ENCODE assay signal across 8 cellular contexts in the genomic region with DNA sequence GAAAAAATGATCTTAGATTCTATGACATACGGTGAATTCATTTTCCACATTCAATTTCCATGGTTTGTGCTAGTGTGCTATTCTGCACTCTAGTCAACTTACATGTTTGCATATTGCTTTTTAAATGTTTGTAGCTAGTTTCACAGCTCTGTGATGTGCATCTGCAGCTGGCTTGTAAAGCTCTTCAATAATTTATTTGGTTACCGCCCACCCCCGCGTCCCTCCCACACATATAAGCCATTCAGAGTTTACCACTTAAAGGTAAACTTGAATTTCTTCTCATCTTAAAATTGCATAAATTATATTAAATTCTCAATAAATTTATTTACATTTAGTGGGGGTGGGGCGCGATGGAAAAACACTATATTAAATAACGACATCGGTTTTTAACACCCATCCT. TPM values are rescaled to one million over a fixed set of nuclear protein-coding genes. Genes with fewer than 3 reads are reported as not detected.
DNase-seq lines count a peak whose midpoint lies in the region; ATAC-seq and TF ChIP-seq lines count a peak whose summit lies in the region.

No MANE protein-coding gene starts in this region.

- intact Hi-C loops in sciatic nerve (cut with DNase I): no loop called here

- H3K4me1 ChIP-seq in foreskin keratinocyte: no peaks in the 10 kb centered on the region

- H3K27ac ChIP-seq in foreskin keratinocyte: peak overlapping the region; percentile 72

- TF ChIP-seq CTCF in foreskin keratinocyte (conservative IDR thresholded peaks at IDR 0.05): no peak

- H3K27me3 Mint-ChIP-seq in activated CD4-positive, alpha-beta memory T cell treated with anti-CD3 and anti-CD28 coated beads, Interleukin-2, amount 10 ng/mL, durations not matched to agents 7 days and 5 days: no peaks in the 10 kb centered on the region

- POLR2A ChIA-PET in activated CD4-positive, alpha-beta memory T cell treated with anti-CD3 and anti-CD28 coated beads, Interleukin-2, amount 10 ng/mL, durations not matched to agents 7 days and 5 days (lab: Charles Lee): interaction anchor here (0.7 to 2.1 kb wide), 4 partner anchors 163 to 447 kb away, joined by 3 to 7 read pairs (median 4); partner anchors contain the start of gene SPIN3

- CTCF ChIA-PET in activated CD4-positive, alpha-beta memory T cell treated with anti-CD3 and anti-CD28 coated beads, Interleukin-2, amount 10 ng/mL, durations not matched to agents 7 days and 5 days (lab: Charles Lee): interaction anchor here (0.6 to 5.4 kb wide), 8 partner anchors 10 to 1011 kb away, joined by 3 to 39 read pairs (median 3); partner anchors contain the start of gene RRAGB

- H3K4me1 Mint-ChIP-seq in activated CD4-positive, alpha-beta memory T cell treated with anti-CD3 and anti-CD28 coated beads, Interleukin-2, amount 10 ng/mL, durations not matched to agents 7 days and 5 days: peaks cover 32% of the 10 kb centered on the region

- peaks cover 5% of the 10 kb centered on the region for H3K36me3 Mint-ChIP-seq in activated CD4-positive, alpha-beta memory T cell treated with anti-CD3 and anti-CD28 coated beads, Interleukin-2, amount 10 ng/mL, durations not matched to agents 7 days and 5 days (ENCODE audit: low read depth)

- H3K4me3 Mint-ChIP-seq in activated CD4-positive, alpha-beta memory T cell treated with anti-CD3 and anti-CD28 coated beads, Interleukin-2, amount 10 ng/mL, durations not matched to agents 7 days and 5 days: peak overlapping the region; percentile 83

- DNase-seq in COLO829 (ENCODE audit: low spot score) (peak; percentile 1), foreskin keratinocyte (no peak), sciatic nerve (ENCODE audit: low spot score) (no peak), amniotic stem cell (lab: John Stamatoyannopoulos, UW) (no peak), SKM-1 treated with dmso at 0.1 percent for 144 hours (lab: John Stamatoyannopoulos, UW; ENCODE audit: unreplicated experiment) (no peak)
- peak; percentile 31 for DNase-seq in Jurkat, Clone E6-1 (ENCODE audit: low read depth, low spot score)
- peak; percentile 20 for DNase-seq in activated CD4-positive, alpha-beta memory T cell treated with anti-CD3 and anti-CD28 coated beads, Interleukin-2, amount 10 ng/mL, durations not matched to agents 7 days and 5 days

- peak overlapping the region; percentile 70 for H3K27ac Mint-ChIP-seq in activated CD4-positive, alpha-beta memory T cell treated with anti-CD3 and anti-CD28 coated beads, Interleukin-2, amount 10 ng/mL, durations not matched to agents 7 days and 5 days

- H3K27me3 ChIP-seq in foreskin keratinocyte: no peaks in the 10 kb centered on the region

- peak; percentile 42 for ATAC-seq in GM21381 (IDR thresholded peaks at IDR 0.05; ENCODE audit: unreplicated experiment)
- peak; percentile 61 for ATAC-seq in foreskin keratinocyte
- ATAC-seq in sciatic nerve: peak; percentile 32

- H3K4me3 ChIP-seq in Jurkat, Clone E6-1 (ENCODE audit: low read length): peak overlapping the region; percentile 77

- no peaks in the 10 kb centered on the region for H3K9me3 Mint-ChIP-seq in activated CD4-positive, alpha-beta memory T cell treated with anti-CD3 and anti-CD28 coated beads, Interleukin-2, amount 10 ng/mL, durations not matched to agents 7 days and 5 days

RNA-seq across cellular contexts. Expression of gene NBDY, which starts 0.3 kb away (rescaled TPM):
- 80.9 TPM for polyA plus RNA-seq in Jurkat, Clone E6-1 (2012; ENCODE audit: insufficient read depth, insufficient read length)
- total RNA-seq in activated CD4-positive, alpha-beta memory T cell treated with anti-CD3 and anti-CD28 coated beads, Interleukin-2, amount 10 ng/mL, durations not matched to agents 7 days and 5 days: 10 to 100 TPM; 29.2 to 32.7 TPM
- total RNA-seq in foreskin keratinocyte (20.8 and 21.9 TPM in 2 replicates), sciatic nerve (37.6 TPM)
- 47.8 and 48.2 TPM in 2 replicates for polyA plus RNA-seq in foreskin keratinocyte

Comparison
In these comparisons a context has a peak if more than half of its experiments do, and no peak if none do; other contexts are left out.
1. DNase-seq: peak in COLO829 (single experiment), Jurkat, Clone E6-1 (single experiment) and activated CD4-positive, alpha-beta memory T cell treated with anti-CD3 and anti-CD28 coated beads, Interleukin-2, amount 10 ng/mL, durations not matched to agents 7 days and 5 days (single experiment); none in foreskin keratinocyte (0 of 2), sciatic nerve (single experiment), amniotic stem cell (single experiment) and SKM-1 treated with dmso at 0.1 percent for 144 hours (single experiment).
2. Peak in every context shown above with its lines, with median percentiles within 50 percentile points of each other: ATAC-seq.